ENCODE assay signal across 28 cellular contexts in the genomic region with DNA sequence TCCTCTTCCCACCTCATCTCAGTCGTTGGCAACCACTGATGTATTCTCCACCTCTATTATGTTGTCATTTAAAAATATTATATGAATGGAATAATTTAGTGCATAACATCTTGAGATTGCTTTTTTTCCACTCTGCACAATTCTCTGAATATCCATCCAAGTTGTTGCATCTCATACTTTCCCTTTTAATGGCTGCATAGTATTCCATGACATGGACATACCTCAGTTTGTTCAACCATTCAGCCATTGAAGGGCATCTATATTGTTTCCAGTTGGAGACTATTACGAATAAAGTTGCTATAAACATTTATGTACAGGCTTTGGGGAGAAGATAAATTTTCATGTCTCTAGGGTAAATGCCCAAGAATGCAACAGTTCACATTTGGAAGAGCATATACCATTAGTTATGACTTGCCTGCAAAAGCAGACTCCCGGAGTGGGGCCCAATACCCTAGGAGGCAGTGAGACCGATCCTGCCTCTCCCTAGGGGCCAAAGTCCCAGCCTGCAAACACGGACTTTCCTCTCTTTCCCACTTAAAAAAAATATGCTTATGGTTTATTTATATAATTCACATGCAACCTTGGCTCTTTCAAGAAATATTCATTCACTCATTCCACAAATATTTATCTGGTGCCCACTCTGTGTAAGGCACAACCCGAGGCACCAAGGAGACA.
"Had no signal": no experiment of that assay in that cellular context is flagged by ENCODE, and none has a peak within 500 bp of the region (broad histone marks: within the 10 kb centered on the region; RNA-seq: fewer than 3 reads in every experiment).

No MANE protein-coding gene starts in this region.

- H3K9me3 ChIP-seq: gastrocnemius medialis, ovary, prostate gland, upper lobe of left lung had no signal

- H3K27me3 ChIP-seq: gastrocnemius medialis, ovary, upper lobe of left lung had no signal

- H3K9me3 Mint-ChIP-seq: activated CD4-positive, alpha-beta memory T cell treated with anti-CD3 and anti-CD28 coated beads, Interleukin-2, amount 10 ng/mL, durations not matched to agents 7 days and 5 days; activated CD4-positive, alpha-beta T cell treated with anti-CD3 and anti-CD28 coated beads, Interleukin-2, amount 10 ng/mL, durations not matched to agents 7 days and 5 days; activated naive CD4-positive, alpha-beta T cell treated with anti-CD3 and anti-CD28 coated beads, Interleukin-2, amount 50 U/mL, for 72 hours; activated T-cell treated with anti-CD3 and anti-CD28 coated beads, Interleukin-2, amount 50 U/mL, for 4 hours; activated T-helper 17 cell treated with anti-CD3 and anti-CD28 coated beads, Interleukin-2, amount 50 U/mL, for 72 hours; central memory CD8-positive, alpha-beta T cell; nephron progenitor cell; stimulated activated effector memory CD8-positive, alpha-beta T cell treated with anti-CD3 and anti-CD28 coated beads, Interleukin-12 subunit alpha, Interleukin-12 subunit beta, amount 100 ng/mL, for 72 hours; stimulated activated naive CD8-positive, alpha-beta T cell treated with anti-CD3 and anti-CD28 coated beads, Interleukin-15, Interleukin-2, amounts not matched to agents 100 ng/mL and 50 ng/mL, for 24 hours had no signal

- H3K4me1 Mint-ChIP-seq: activated CD4-positive, alpha-beta memory T cell treated with anti-CD3 and anti-CD28 coated beads, Interleukin-2, amount 10 ng/mL, durations not matched to agents 7 days and 5 days; activated CD4-positive, alpha-beta T cell treated with anti-CD3 and anti-CD28 coated beads, Interleukin-2, amount 10 ng/mL, durations not matched to agents 7 days and 5 days; activated T-helper 17 cell treated with anti-CD3 and anti-CD28 coated beads, Interleukin-2, amount 50 U/mL, for 72 hours; central memory CD8-positive, alpha-beta T cell had no signal

- DNase-seq: activated CD4-positive, alpha-beta memory T cell treated with anti-CD3 and anti-CD28 coated beads, Interleukin-2, amount 10 ng/mL, durations not matched to agents 7 days and 5 days; activated CD4-positive, alpha-beta T cell treated with anti-CD3 and anti-CD28 coated beads for 1 hour; activated CD4-positive, alpha-beta T cell treated with anti-CD3 and anti-CD28 coated beads, Interleukin-2, amount 10 ng/mL, durations not matched to agents 7 days and 5 days; activated CD8-positive, alpha-beta memory T cell treated with anti-CD3 and anti-CD28 coated beads, Interleukin-2, amount 50 U/mL, for 48 hours; activated gamma-delta T cell treated with Interleukin-2 at 50 U/mL for 16 hours; activated T-cell treated with anti-CD3 and anti-CD28 coated beads, Interleukin-2, amount 50 U/mL, for 4 hours; anterior cingulate cortex; dermis blood vessel endothelial cell; effector CD4-positive, alpha-beta T cell; gastrocnemius medialis; glutamatergic neuron; left cardiac atrium; left ventricle myocardium superior; nephron progenitor cell; ovary; retina; stimulated activated CD4-positive, alpha-beta T cell treated with anti-CD3 and anti-CD28 coated beads, Interleukin-12 subunit alpha, Interleukin-12 subunit beta, amount 100 ng/mL, for 4 hours; stimulated activated CD4-positive, alpha-beta T cell treated with anti-CD3 and anti-CD28 coated beads, Interleukin-4, amount 100 ng/mL, for 24 hours; T-helper 2 cell; upper lobe of left lung had no signal

- H3K4me1 ChIP-seq: gastrocnemius medialis had no signal

- H3K4me3 ChIP-seq: gastrocnemius medialis, ovary, prostate gland, skin epidermis, upper lobe of left lung had no signal

- H3K4me3 Mint-ChIP-seq: activated CD4-positive, alpha-beta memory T cell treated with anti-CD3 and anti-CD28 coated beads, Interleukin-2, amount 10 ng/mL, durations not matched to agents 7 days and 5 days; activated CD4-positive, alpha-beta T cell treated with anti-CD3 and anti-CD28 coated beads, Interleukin-2, amount 10 ng/mL, durations not matched to agents 7 days and 5 days; activated T-cell treated with anti-CD3 and anti-CD28 coated beads, Interleukin-2, amount 50 U/mL, for 4 hours; activated T-helper 17 cell treated with anti-CD3 and anti-CD28 coated beads, Interleukin-2, amount 50 U/mL, for 72 hours; central memory CD8-positive, alpha-beta T cell; nephron progenitor cell; stimulated activated effector memory CD8-positive, alpha-beta T cell treated with anti-CD3 and anti-CD28 coated beads, Interleukin-12 subunit alpha, Interleukin-12 subunit beta, amount 100 ng/mL, for 72 hours; stimulated activated naive CD8-positive, alpha-beta T cell treated with anti-CD3 and anti-CD28 coated beads, Interleukin-15, Interleukin-2, amounts not matched to agents 100 ng/mL and 50 ng/mL, for 24 hours had no signal

- H3K27ac ChIP-seq: gastrocnemius medialis, ovary, prostate gland, upper lobe of left lung had no signal

- H3K27ac Mint-ChIP-seq: activated CD4-positive, alpha-beta memory T cell treated with anti-CD3 and anti-CD28 coated beads, Interleukin-2, amount 10 ng/mL, durations not matched to agents 7 days and 5 days; activated CD4-positive, alpha-beta T cell treated with anti-CD3 and anti-CD28 coated beads, Interleukin-2, amount 10 ng/mL, durations not matched to agents 7 days and 5 days; activated naive CD4-positive, alpha-beta T cell treated with anti-CD3 and anti-CD28 coated beads, Interleukin-2, amount 50 U/mL, for 72 hours; activated T-helper 17 cell treated with anti-CD3 and anti-CD28 coated beads, Interleukin-2, amount 50 U/mL, for 72 hours; nephron progenitor cell; stimulated activated naive CD8-positive, alpha-beta T cell treated with anti-CD3 and anti-CD28 coated beads, Interleukin-15, Interleukin-2, amounts not matched to agents 100 ng/mL and 50 ng/mL, for 24 hours had no signal

- ATAC-seq: activated naive CD4-positive, alpha-beta T cell treated with anti-CD3 and anti-CD28 coated beads, Interleukin-2, amount 50 U/mL, for 72 hours; activated T-cell treated with anti-CD3 and anti-CD28 coated beads, Interleukin-2, amount 50 U/mL, for 4 hours; activated T-helper 17 cell treated with anti-CD3 and anti-CD28 coated beads, Interleukin-2, amount 50 U/mL, for 72 hours; gastrocnemius medialis; left cardiac atrium; left ventricle myocardium superior; sciatic nerve; stimulated activated effector memory CD8-positive, alpha-beta T cell treated with anti-CD3 and anti-CD28 coated beads, Interleukin-12 subunit alpha, Interleukin-12 subunit beta, amount 100 ng/mL, for 72 hours had no signal

- H3K27me3 Mint-ChIP-seq: activated CD4-positive, alpha-beta memory T cell treated with anti-CD3 and anti-CD28 coated beads, Interleukin-2, amount 10 ng/mL, durations not matched to agents 7 days and 5 days; activated CD4-positive, alpha-beta T cell treated with anti-CD3 and anti-CD28 coated beads, Interleukin-2, amount 10 ng/mL, durations not matched to agents 7 days and 5 days; stimulated activated naive CD8-positive, alpha-beta T cell treated with anti-CD3 and anti-CD28 coated beads, Interleukin-15, Interleukin-2, amounts not matched to agents 100 ng/mL and 50 ng/mL, for 24 hours had no signal

- H3K36me3 ChIP-seq: gastrocnemius medialis, ovary, prostate gland, upper lobe of left lung had no signal

- H3K36me3 Mint-ChIP-seq: activated naive CD4-positive, alpha-beta T cell treated with anti-CD3 and anti-CD28 coated beads, Interleukin-2, amount 50 U/mL, for 72 hours; stimulated activated effector memory CD8-positive, alpha-beta T cell treated with anti-CD3 and anti-CD28 coated beads, Interleukin-12 subunit alpha, Interleukin-12 subunit beta, amount 100 ng/mL, for 72 hours had no signal
